Comparison of ENCODE assay signal across 8 cellular contexts in genomic region chr5:1799602-1800469, GRCh38. TPM values are rescaled to one million over a fixed set of nuclear protein-coding genes. Genes with fewer than 3 reads are reported as not detected.
DNase-seq lines count a peak whose midpoint lies in the region; ATAC-seq and TF ChIP-seq lines count a peak whose summit lies in the region.

Gene MRPL36 (minus strand): TSS chr5:1799837. CDS start chr5:1798935, 902 bp downstream.

- peaks cover 30% of the 10 kb centered on the region for H3K4me1 ChIP-seq in body of pancreas

- TF ChIP-seq CTCF in body of pancreas (IDR thresholded peaks at IDR 0.05): peak in 2 of 7 experiments; percentile 3 to 26

- ATAC-seq in GM18520 (IDR thresholded peaks at IDR 0.05; ENCODE audit: unreplicated experiment): peak; percentile 32
- ATAC-seq in HG03066 (IDR thresholded peaks at IDR 0.05; ENCODE audit: low read depth, unreplicated experiment): peak; percentile 59
- peak; percentile 90 for ATAC-seq in body of pancreas
- peak; percentile 98 for ATAC-seq in sciatic nerve
- no peak for ATAC-seq in GM18870 (IDR thresholded peaks at IDR 0.05; ENCODE audit: unreplicated experiment)

- WGBS in body of pancreas, 2 donors: 1 to 4% methylated on average over 37 to 68 of the region's 68 CpGs

- H3K9me3 ChIP-seq in body of pancreas: no peaks in the 10 kb centered on the region

- H3K27me3 ChIP-seq in body of pancreas: no peaks in the 10 kb centered on the region

- intact Hi-C loops in body of pancreas (cut with DNase I): no loop called here
- intact Hi-C loops in sciatic nerve (cut with DNase I): no loop called here

- DNase-seq in NCI-H2171 (lab: John Stamatoyannopoulos, UW) (peak; percentile 94), UCSD-AML1 (lab: John Stamatoyannopoulos, UW; ENCODE audit: unreplicated experiment) (peak; percentile 97), body of pancreas (peak; percentile 94 to 95 (median 95)), iPS DF 19.7 (ENCODE audit: low read depth, low spot score) (peak; percentile 59), sciatic nerve (ENCODE audit: low spot score) (peak; percentile 96)

- peak within 1 kb of the TSS; percentile 63 to 90 (median 76) for H3K27ac ChIP-seq in body of pancreas

- peaks cover 1 to 12% of the 10 kb centered on the region in 2 donors for H3K36me3 ChIP-seq in body of pancreas (replicated peaks in 1 of 2; ENCODE audit: insufficient read depth in 1 of 2, low read depth in 2 of 2)

- peak; percentile 56 to 93 (median 90) for TF ChIP-seq POLR2A in body of pancreas (IDR thresholded peaks at IDR 0.05)

- H3K4me3 ChIP-seq in body of pancreas: peak within 1 kb of the TSS; percentile 94 to 98

RNA-seq across cellular contexts. Expression of gene MRPL36, which starts in this region (rescaled TPM):
- total RNA-seq in body of pancreas (10 to 100 TPM in 1 of 2 donors, 1 to 10 TPM in 1; 4.9 to 16.3 TPM), sciatic nerve (28.4 TPM)
